Comparison of ENCODE assay signal across 2 cellular contexts in genomic region chr1:167748901-167749300, GRCh38.
TF ChIP-seq lines count a peak whose summit lies in the region.

No MANE protein-coding gene starts in this region.

TF ChIP-seq in IMR-90, 13 proteins besides CTCF, POLR2A, EP300 and RAD21:
- TF ChIP-seq MXI1 (IDR thresholded peaks at IDR 0.05; ENCODE audit: borderline replicate concordance, low read depth, low read length) (no peak), SMC3 (IDR thresholded peaks at IDR 0.05; ENCODE audit: low read depth, low read length) (no peak), BHLHE40 (IDR thresholded peaks at IDR 0.05; ENCODE audit: low read depth, low read length) (no peak), CHD1 (IDR thresholded peaks at IDR 0.05; ENCODE audit: low read depth, low read length) (no peak), RFX5 (IDR thresholded peaks at IDR 0.05; ENCODE audit: low read depth, low read length) (no peak), ELK1 (IDR thresholded peaks at IDR 0.05; ENCODE audit: borderline replicate concordance, low read depth, low read length) (no peak), FOS (IDR thresholded peaks at IDR 0.05; ENCODE audit: low read depth, low read length) (no peak), RCOR1 (IDR thresholded peaks at IDR 0.05; ENCODE audit: insufficient replicate concordance, low read length) (no peak), CEBPB (IDR thresholded peaks at IDR 0.05; ENCODE audit: low read depth, low read length) (no peak)

TF ChIP-seq in HepG2, 621 proteins besides CTCF, POLR2A, EP300 and RAD21:
- no peak for TF ChIP-seq ZNF296 (CRISPR knock-in tag; conservative IDR thresholded peaks at IDR 0.05)
- TF ChIP-seq ZNF563 (CRISPR knock-in tag; IDR thresholded peaks at IDR 0.05), result no peak
- TF ChIP-seq, protein P1, sequence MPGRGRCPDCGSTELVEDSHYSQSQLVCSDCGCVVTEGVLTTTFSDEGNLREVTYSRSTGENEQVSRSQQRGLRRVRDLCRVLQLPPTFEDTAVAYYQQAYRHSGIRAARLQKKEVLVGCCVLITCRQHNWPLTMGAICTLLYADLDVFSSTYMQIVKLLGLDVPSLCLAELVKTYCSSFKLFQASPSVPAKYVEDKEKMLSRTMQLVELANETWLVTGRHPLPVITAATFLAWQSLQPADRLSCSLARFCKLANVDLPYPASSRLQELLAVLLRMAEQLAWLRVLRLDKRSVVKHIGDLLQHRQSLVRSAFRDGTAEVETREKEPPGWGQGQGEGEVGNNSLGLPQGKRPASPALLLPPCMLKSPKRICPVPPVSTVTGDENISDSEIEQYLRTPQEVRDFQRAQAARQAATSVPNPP (CRISPR knock-in tag; IDR thresholded peaks at IDR 0.05), result no peak
- no peak for TF ChIP-seq NR2F2 (IDR thresholded peaks at IDR 0.05; ENCODE audit: borderline replicate concordance, low read depth)
- no peak for TF ChIP-seq EHMT2 (IDR thresholded peaks at IDR 0.05; ENCODE audit: borderline replicate concordance, low read depth, low read length)
- no peak for TF ChIP-seq KLF9 (CRISPR knock-in tag; IDR thresholded peaks at IDR 0.05; ENCODE audit: low read depth)
- TF ChIP-seq FUBP1 (CRISPR knock-in tag; IDR thresholded peaks at IDR 0.05; ENCODE audit: borderline replicate concordance), result no peak
- TF ChIP-seq ZNF770 (CRISPR knock-in tag; IDR thresholded peaks at IDR 0.05), result no peak
- TF ChIP-seq HDAC2 (CRISPR knock-in tag; IDR thresholded peaks at IDR 0.05), result no peak
- TF ChIP-seq, protein P2, sequence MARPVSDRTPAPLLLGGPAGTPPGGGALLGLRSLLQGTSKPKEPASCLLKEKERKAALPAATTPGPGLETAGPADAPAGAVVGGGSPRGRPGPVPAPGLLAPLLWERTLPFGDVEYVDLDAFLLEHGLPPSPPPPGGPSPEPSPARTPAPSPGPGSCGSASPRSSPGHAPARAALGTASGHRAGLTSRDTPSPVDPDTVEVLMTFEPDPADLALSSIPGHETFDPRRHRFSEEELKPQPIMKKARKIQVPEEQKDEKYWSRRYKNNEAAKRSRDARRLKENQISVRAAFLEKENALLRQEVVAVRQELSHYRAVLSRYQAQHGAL (CRISPR knock-in tag; IDR thresholded peaks at IDR 0.05; ENCODE audit: not compliant biosample characterization), result no peak
- TF ChIP-seq AGO2 (optimal IDR thresholded peaks at IDR 0.05; ENCODE audit: low read depth, low read length), result no peak
- no peak for TF ChIP-seq TRAFD1 (CRISPR knock-in tag; IDR thresholded peaks at IDR 0.05; ENCODE audit: borderline replicate concordance)
- TF ChIP-seq ZNF776 (CRISPR knock-in tag; IDR thresholded peaks at IDR 0.05), result no peak
- TF ChIP-seq SALL2 (CRISPR knock-in tag; IDR thresholded peaks at IDR 0.05), result no peak
- TF ChIP-seq IRF2 (CRISPR knock-in tag; IDR thresholded peaks at IDR 0.05), result no peak
- no peak for TF ChIP-seq ZBTB14 (CRISPR knock-in tag; IDR thresholded peaks at IDR 0.05)
- TF ChIP-seq ZZZ3 (CRISPR knock-in tag; IDR thresholded peaks at IDR 0.05; ENCODE audit: borderline replicate concordance), result no peak
- TF ChIP-seq ZNF891 (CRISPR knock-in tag; IDR thresholded peaks at IDR 0.05), result no peak
